Comparison of ENCODE assay signal across 25 cellular contexts in genomic region chr7:148954766-148955165, GRCh38.
"Had no signal": no experiment of that assay in that cellular context is flagged by ENCODE, and none has a peak within 500 bp of the region (broad histone marks: within the 10 kb centered on the region; RNA-seq: fewer than 3 reads in every experiment).

No MANE protein-coding gene starts in this region.

- ATAC-seq: effector memory CD8-positive, alpha-beta T cell; left cardiac atrium; mucosa of descending colon; stimulated activated effector memory CD8-positive, alpha-beta T cell treated with anti-CD3 and anti-CD28 coated beads, Interleukin-12 subunit alpha, Interleukin-12 subunit beta, amount 100 ng/mL, for 72 hours had no signal

- H3K9me3 ChIP-seq: esophagus squamous epithelium, left ventricle myocardium inferior, mucosa of descending colon, prostate gland, right atrium auricular region, sigmoid colon, stomach, thyroid gland, vagina had no signal

- H3K4me3 ChIP-seq: coronary artery, esophagus squamous epithelium, left ventricle myocardium inferior, lung, mucosa of descending colon, prostate gland, right atrium auricular region, sigmoid colon, stomach, thyroid gland, vagina had no signal

- DNase-seq: dermis blood vessel endothelial cell; effector memory CD8-positive, alpha-beta T cell; erythroblast; esophagus squamous epithelium; hypothalamus; immature natural killer cell; left cardiac atrium; left ventricle myocardium inferior; mesenchymal stem cell; mucosa of descending colon; naive B cell; sigmoid colon; stimulated activated CD4-positive, alpha-beta T cell treated with anti-CD3 and anti-CD28 coated beads, Interleukin-2, amount 100 ng/mL, for 24 hours; stimulated activated CD4-positive, alpha-beta T cell treated with anti-CD3 and anti-CD28 coated beads, Interleukin-4, amount 100 ng/mL, for 24 hours; stimulated activated naive CD4-positive, alpha-beta T cell treated with Interleukin-2 at 50 U/mL for 16 hours; stomach; thyroid gland; trophoblast cell had no signal

- H3K36me3 ChIP-seq: esophagus squamous epithelium, left ventricle myocardium inferior, prostate gland, right atrium auricular region, sigmoid colon, stomach, thyroid gland, vagina had no signal

- H3K27ac ChIP-seq: coronary artery, left ventricle myocardium inferior, parathyroid adenoma, prostate gland, right atrium auricular region, sigmoid colon, stomach, thyroid gland, vagina had no signal

- H3K79me2 ChIP-seq: parathyroid adenoma had no signal

- H3K27me3 ChIP-seq: esophagus squamous epithelium, right atrium auricular region, sigmoid colon, stomach, thyroid gland, vagina had no signal

- H3K4me1 ChIP-seq: left ventricle myocardium inferior, parathyroid adenoma, prostate gland, right atrium auricular region, sigmoid colon, stomach, thyroid gland, vagina had no signal

- H2AFZ ChIP-seq: parathyroid adenoma had no signal
